1 cellular context compared by ENCODE assay signal in genomic region chr3:38227989-38228388, GRCh38.
TF ChIP-seq lines count a peak whose summit lies in the region.

No MANE protein-coding gene starts in this region.

TF ChIP-seq in IMR-90, 13 proteins besides CTCF, POLR2A, EP300 and RAD21:
- TF ChIP-seq RFX5 (IDR thresholded peaks at IDR 0.05; ENCODE audit: low read depth, low read length) (no peak), FOS (IDR thresholded peaks at IDR 0.05; ENCODE audit: low read depth, low read length) (no peak), CEBPB (IDR thresholded peaks at IDR 0.05; ENCODE audit: low read depth, low read length) (peak; percentile 97), NFE2L2 (IDR thresholded peaks at IDR 0.05; ENCODE audit: low read depth, low read length) (no peak), MAZ (IDR thresholded peaks at IDR 0.05; ENCODE audit: borderline replicate concordance, low read depth, low read length) (no peak), MAFK (IDR thresholded peaks at IDR 0.05; ENCODE audit: low read depth, low read length) (no peak), BHLHE40 (IDR thresholded peaks at IDR 0.05; ENCODE audit: low read depth, low read length) (peak; percentile 85), CHD1 (IDR thresholded peaks at IDR 0.05; ENCODE audit: low read depth, low read length) (no peak), ELK1 (IDR thresholded peaks at IDR 0.05; ENCODE audit: borderline replicate concordance, low read depth, low read length) (no peak), SMC3 (IDR thresholded peaks at IDR 0.05; ENCODE audit: low read depth, low read length) (no peak), USF2 (IDR thresholded peaks at IDR 0.05; ENCODE audit: low read depth, low read length) (no peak)
